Comparison of ENCODE assay signal across 27 cellular contexts in genomic region chr9:85586684-85587083, GRCh38.
"Had no signal": no experiment of that assay in that cellular context is flagged by ENCODE, and none has a peak within 500 bp of the region (broad histone marks: within the 10 kb centered on the region; RNA-seq: fewer than 3 reads in every experiment).

No MANE protein-coding gene starts in this region.

- H3K27ac ChIP-seq: neural progenitor cell, ovary, parathyroid adenoma, psoas muscle, skin epidermis, suprapubic skin, testis, tibial artery, transverse colon, upper lobe of right lung, uterus had no signal

- H2AFZ ChIP-seq: neural progenitor cell, parathyroid adenoma had no signal

- H3K4me2 ChIP-seq: neural progenitor cell had no signal

- DNase-seq: naive thymus-derived CD4-positive, alpha-beta T cell; natural killer cell; occipital lobe; ovary; posterior cingulate gyrus; psoas muscle; right cardiac atrium; stimulated activated CD4-positive, alpha-beta T cell treated with anti-CD3 and anti-CD28 coated beads, Interleukin-15, amount 100 ng/mL, for 24 hours; stimulated activated CD4-positive, alpha-beta T cell treated with anti-CD3 and anti-CD28 coated beads, Interleukin-2, amount 100 ng/mL, for 24 hours; stimulated activated CD4-positive, alpha-beta T cell treated with anti-CD3 and anti-CD28 coated beads, Interleukin-2, amount 100 ng/mL, for 48 hours; stimulated activated CD4-positive, alpha-beta T cell treated with anti-CD3 and anti-CD28 coated beads, Interleukin-4, amount 100 ng/mL, for 4 hours; stimulated activated CD8-positive, alpha-beta memory T cell treated with anti-CD3 and anti-CD28 coated beads, Interleukin-4, amount 100 ng/mL, for 48 hours; stimulated activated naive CD4-positive, alpha-beta T cell; stimulated activated naive CD8-positive, alpha-beta T cell treated with anti-CD3 and anti-CD28 coated beads, Interleukin-15, amount 100 ng/mL, for 72 hours; stimulated activated naive CD8-positive, alpha-beta T cell treated with anti-CD3 and anti-CD28 coated beads, Interleukin-15, Interleukin-2, amounts not matched to agents 100 U/mL and 50 U/mL, for 24 hours; substantia nigra; testis; tibial artery; transverse colon; upper lobe of right lung; uterus had no signal

- H3K9me3 ChIP-seq: ovary, psoas muscle, suprapubic skin, testis, tibial artery, transverse colon, upper lobe of right lung, uterus had no signal

- H3K79me2 ChIP-seq: parathyroid adenoma had no signal

- H3K4me3 ChIP-seq: neural progenitor cell, ovary, psoas muscle, skin epidermis, suprapubic skin, testis, tibial artery, transverse colon, upper lobe of right lung, uterus had no signal

- H3K27me3 ChIP-seq: neural progenitor cell, ovary, suprapubic skin, testis, tibial artery, transverse colon, upper lobe of right lung, uterus had no signal

- H3K4me1 ChIP-seq: neural progenitor cell, parathyroid adenoma, psoas muscle, suprapubic skin, testis, tibial artery, upper lobe of right lung, uterus had no signal

- H3K36me3 ChIP-seq: ovary, transverse colon, upper lobe of right lung, uterus had no signal

- ATAC-seq: naive thymus-derived CD4-positive, alpha-beta T cell; natural killer cell; psoas muscle; right cardiac atrium; sciatic nerve; stimulated activated memory B cell treated with anti-CD40 and anti-IgM and Interleukin-4, amounts not matched to agents 10 μg/mL and 1 μg/mL and 100 μg/mL, for 72 hours; stimulated activated naive CD8-positive, alpha-beta T cell treated with anti-CD3 and anti-CD28 coated beads, Interleukin-15, amount 100 ng/mL, for 72 hours; stimulated activated naive CD8-positive, alpha-beta T cell treated with anti-CD3 and anti-CD28 coated beads, Interleukin-15, Interleukin-2, amounts not matched to agents 100 U/mL and 50 U/mL, for 24 hours; upper lobe of right lung had no signal
